ENCODE assay signal across 10 cellular contexts in genomic region chr10:30750971-30751677, GRCh38.
DNase-seq lines count a peak whose midpoint lies in the region; ATAC-seq and TF ChIP-seq lines count a peak whose summit lies in the region.
"Had no signal": no experiment of that assay in that cellular context is flagged by ENCODE, and none has a peak within 500 bp of the region (broad histone marks: within the 10 kb centered on the region; RNA-seq: fewer than 3 reads in every experiment).

No MANE protein-coding gene starts in this region.

- peaks cover 0 to 28% (median 2%) of the 10 kb centered on the region in 4 donors for H3K4me1 ChIP-seq in tibial nerve
- H3K4me1 ChIP-seq in left ventricle myocardium inferior = peaks cover 23% of the 10 kb centered on the region

- H3K27ac ChIP-seq in tibial nerve (peak overlapping the region in 1 of 4 donors; percentile 11), left ventricle myocardium inferior (replicated peaks) (no peak overlapping the region)

- no peaks in the 10 kb centered on the region for H3K9me3 Mint-ChIP-seq in activated T-cell treated with anti-CD3 and anti-CD28 coated beads, Interleukin-2, amount 50 U/mL, for 24 hours
- H3K9me3 Mint-ChIP-seq in activated CD4-positive, alpha-beta memory T cell treated with anti-CD3 and anti-CD28 coated beads, Interleukin-2, amount 10 ng/mL, durations not matched to agents 7 days and 5 days = no peaks in the 10 kb centered on the region
- H3K9me3 Mint-ChIP-seq in stimulated activated memory B cell treated with anti-CD40 and anti-IgM and Interleukin-4, amounts not matched to agents 10 μg/mL and 1 μg/mL and 100 μg/mL, for 72 hours = no peaks in the 10 kb centered on the region

- H3K4me3 Mint-ChIP-seq in activated T-cell treated with anti-CD3 and anti-CD28 coated beads, Interleukin-2, amount 50 U/mL, for 24 hours = no peak overlapping the region
- peak overlapping the region; percentile 34 for H3K4me3 Mint-ChIP-seq in activated CD4-positive, alpha-beta memory T cell treated with anti-CD3 and anti-CD28 coated beads, Interleukin-2, amount 10 ng/mL, durations not matched to agents 7 days and 5 days
- H3K4me3 Mint-ChIP-seq in stimulated activated memory B cell treated with anti-CD40 and anti-IgM and Interleukin-4, amounts not matched to agents 10 μg/mL and 1 μg/mL and 100 μg/mL, for 72 hours = no peak overlapping the region

- no peaks in the 10 kb centered on the region for H3K9me3 ChIP-seq in tibial nerve
- H3K9me3 ChIP-seq in left ventricle myocardium inferior (replicated peaks) = no peaks in the 10 kb centered on the region

- H3K4me3 ChIP-seq in tibial nerve = no peak overlapping the region
- H3K4me3 ChIP-seq in left ventricle myocardium inferior = no peak overlapping the region

- H3K36me3 ChIP-seq in tibial nerve (no peaks in the 10 kb centered on the region), left ventricle myocardium inferior (no peaks in the 10 kb centered on the region)

- CTCF ChIA-PET in activated CD4-positive, alpha-beta memory T cell treated with anti-CD3 and anti-CD28 coated beads, Interleukin-2, amount 10 ng/mL, durations not matched to agents 7 days and 5 days (lab: Charles Lee) = interaction anchor here (0.7 to 2.3 kb wide), 16 partner anchors 13 to 1062 kb away, joined by 3 to 12 read pairs (median 3); partner anchors contain the start of gene ZNF438

- TF ChIP-seq POLR2A in tibial nerve (IDR thresholded peaks at IDR 0.05) = no peak

- peak; percentile 52 for ATAC-seq in HG02885 (IDR thresholded peaks at IDR 0.05; ENCODE audit: poor library complexity, unreplicated experiment)
- no peak for ATAC-seq in stimulated activated memory B cell treated with anti-CD40 and anti-IgM and Interleukin-4, amounts not matched to agents 10 μg/mL and 1 μg/mL and 100 μg/mL, for 72 hours

- no peaks in the 10 kb centered on the region for H3K27me3 Mint-ChIP-seq in activated T-cell treated with anti-CD3 and anti-CD28 coated beads, Interleukin-2, amount 50 U/mL, for 24 hours
- H3K27me3 Mint-ChIP-seq in activated CD4-positive, alpha-beta memory T cell treated with anti-CD3 and anti-CD28 coated beads, Interleukin-2, amount 10 ng/mL, durations not matched to agents 7 days and 5 days = no peaks in the 10 kb centered on the region
- H3K27me3 Mint-ChIP-seq in stimulated activated memory B cell treated with anti-CD40 and anti-IgM and Interleukin-4, amounts not matched to agents 10 μg/mL and 1 μg/mL and 100 μg/mL, for 72 hours = peaks cover 36% of the 10 kb centered on the region

- H3K27me3 ChIP-seq in tibial nerve (no peaks in the 10 kb centered on the region), left ventricle myocardium inferior (ENCODE audit: low read depth) (no peaks in the 10 kb centered on the region)

- no peaks in the 10 kb centered on the region for H3K36me3 Mint-ChIP-seq in activated T-cell treated with anti-CD3 and anti-CD28 coated beads, Interleukin-2, amount 50 U/mL, for 24 hours (ENCODE audit: low read depth)
- H3K36me3 Mint-ChIP-seq in activated CD4-positive, alpha-beta memory T cell treated with anti-CD3 and anti-CD28 coated beads, Interleukin-2, amount 10 ng/mL, durations not matched to agents 7 days and 5 days (ENCODE audit: low read depth) = no peaks in the 10 kb centered on the region
- H3K36me3 Mint-ChIP-seq in stimulated activated memory B cell treated with anti-CD40 and anti-IgM and Interleukin-4, amounts not matched to agents 10 μg/mL and 1 μg/mL and 100 μg/mL, for 72 hours = no peaks in the 10 kb centered on the region

- DNase-seq in activated T-cell treated with anti-CD3 and anti-CD28 coated beads, Interleukin-2, amount 50 U/mL, for 24 hours = no peak
- DNase-seq in activated T-cell treated with anti-CD3 and anti-CD28 coated beads, Interleukin-2, amount 50 U/mL, for 48 hours = no peak
- DNase-seq in activated CD4-positive, alpha-beta memory T cell treated with anti-CD3 and anti-CD28 coated beads, Interleukin-2, amount 10 ng/mL, durations not matched to agents 7 days and 5 days = peak; percentile 32
- no peak for DNase-seq in effector CD4-positive, alpha-beta T cell
- DNase-seq in tibial nerve (ENCODE audit: low spot score in 2 of 2) = no peak
- DNase-seq in left ventricle myocardium inferior = no peak
- DNase-seq: activated CD8-positive, alpha-beta memory T cell treated with anti-CD3 and anti-CD28 coated beads, Interleukin-2, amount 50 U/mL, for 4 hours; NCI-H526 treated with DMSO at 0.1 percent for 48 hours had no signal

- POLR2A ChIA-PET in activated CD4-positive, alpha-beta memory T cell treated with anti-CD3 and anti-CD28 coated beads, Interleukin-2, amount 10 ng/mL, durations not matched to agents 7 days and 5 days (lab: Charles Lee) = interaction anchor here (0.9 to 2.0 kb wide), 2 partner anchors 14 kb away, joined by 3 to 8 read pairs; no protein-coding TSS in a partner anchor

- TF ChIP-seq EP300 in tibial nerve (IDR thresholded peaks at IDR 0.05) = no peak

- H3K4me1 Mint-ChIP-seq in activated T-cell treated with anti-CD3 and anti-CD28 coated beads, Interleukin-2, amount 50 U/mL, for 24 hours (ENCODE audit: low read depth) = peaks cover 32% of the 10 kb centered on the region
- peaks cover 56% of the 10 kb centered on the region for H3K4me1 Mint-ChIP-seq in activated CD4-positive, alpha-beta memory T cell treated with anti-CD3 and anti-CD28 coated beads, Interleukin-2, amount 10 ng/mL, durations not matched to agents 7 days and 5 days
- peaks cover 30% of the 10 kb centered on the region for H3K4me1 Mint-ChIP-seq in stimulated activated memory B cell treated with anti-CD40 and anti-IgM and Interleukin-4, amounts not matched to agents 10 μg/mL and 1 μg/mL and 100 μg/mL, for 72 hours

- intact Hi-C loops in left ventricle myocardium inferior (cut with micrococcal nuclease) = loop anchor here (10.0 kb wide), 1 partner anchor 1054 kb away; no protein-coding TSS in a partner anchor

- 68 to 76% methylated on average over 10 of the region's 10 CpGs for WGBS in tibial nerve, 2 donors

- peak overlapping the region; percentile 53 for H3K27ac Mint-ChIP-seq in activated T-cell treated with anti-CD3 and anti-CD28 coated beads, Interleukin-2, amount 50 U/mL, for 24 hours
- H3K27ac Mint-ChIP-seq in activated CD4-positive, alpha-beta memory T cell treated with anti-CD3 and anti-CD28 coated beads, Interleukin-2, amount 10 ng/mL, durations not matched to agents 7 days and 5 days = peak overlapping the region; percentile 80
- H3K27ac Mint-ChIP-seq in stimulated activated memory B cell treated with anti-CD40 and anti-IgM and Interleukin-4, amounts not matched to agents 10 μg/mL and 1 μg/mL and 100 μg/mL, for 72 hours = peak overlapping the region; percentile 43

- TF ChIP-seq CTCF in tibial nerve (IDR thresholded peaks at IDR 0.05) (no peak), left ventricle myocardium inferior (IDR thresholded peaks at IDR 0.05; ENCODE audit: borderline replicate concordance) (no peak)
